ENCODE assay signal across 1 cellular context in genomic region chrX:13055486-13055885, GRCh38.
TF ChIP-seq lines count a peak whose summit lies in the region.

No MANE protein-coding gene starts in this region.

TF ChIP-seq in HepG2, 621 proteins besides CTCF, POLR2A, EP300 and RAD21 (continued from another document):
- TF ChIP-seq NFIC (IDR thresholded peaks at IDR 0.05; ENCODE audit: low read length) (no peak), ZC3H4 (CRISPR knock-in tag; IDR thresholded peaks at IDR 0.05; ENCODE audit: borderline replicate concordance) (no peak), ZFP91 (CRISPR knock-in tag; IDR thresholded peaks at IDR 0.05; ENCODE audit: borderline replicate concordance) (no peak), AHR (CRISPR knock-in tag; IDR thresholded peaks at IDR 0.05) (no peak)
